In the genomic region with DNA sequence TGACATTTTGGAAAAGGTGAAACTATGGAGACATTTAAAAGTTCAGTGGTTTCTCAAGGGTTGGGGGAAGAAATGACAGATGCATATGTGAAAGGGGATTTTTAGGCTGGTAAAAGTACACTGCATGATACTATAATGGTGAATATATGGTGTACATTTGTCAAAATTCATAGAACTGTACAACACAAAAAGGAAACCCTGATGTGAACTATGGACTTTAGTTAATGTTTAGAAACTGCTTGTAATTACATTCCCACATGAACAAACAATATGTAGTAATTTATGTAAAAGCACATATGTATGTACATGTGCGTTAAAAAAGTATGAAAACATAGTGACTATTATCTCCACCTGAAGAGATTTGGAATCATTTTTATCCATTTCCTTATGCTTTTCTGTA, we compare ENCODE assay signal across 17 cellular contexts.
"Had no signal": no experiment of that assay in that cellular context is flagged by ENCODE, and none has a peak within 500 bp of the region (broad histone marks: within the 10 kb centered on the region; RNA-seq: fewer than 3 reads in every experiment).

No MANE protein-coding gene starts in this region.

- H3K36me3 ChIP-seq: heart left ventricle, left ventricle myocardium inferior, neutrophil, suprapubic skin, thyroid gland had no signal

- ATAC-seq: effector memory CD8-positive, alpha-beta T cell; heart left ventricle; naive thymus-derived CD4-positive, alpha-beta T cell; sciatic nerve; stimulated activated effector memory CD8-positive, alpha-beta T cell treated with anti-CD3 and anti-CD28 coated beads, Interleukin-12 subunit alpha, Interleukin-12 subunit beta, amount 100 ng/mL, for 72 hours; stimulated activated naive CD8-positive, alpha-beta T cell treated with anti-CD3 and anti-CD28 coated beads, Interleukin-15, Interleukin-2, amounts not matched to agents 100 U/mL and 50 U/mL, for 24 hours had no signal

- H3K4me1 Mint-ChIP-seq: naive thymus-derived CD4-positive, alpha-beta T cell; stimulated activated effector memory CD8-positive, alpha-beta T cell treated with anti-CD3 and anti-CD28 coated beads, Interleukin-12 subunit alpha, Interleukin-12 subunit beta, amount 100 ng/mL, for 72 hours had no signal

- H3K27ac Mint-ChIP-seq: effector memory CD8-positive, alpha-beta T cell; naive thymus-derived CD4-positive, alpha-beta T cell; stimulated activated effector memory CD8-positive, alpha-beta T cell treated with anti-CD3 and anti-CD28 coated beads, Interleukin-12 subunit alpha, Interleukin-12 subunit beta, amount 100 ng/mL, for 72 hours; type B pancreatic cell had no signal

- H3K4me1 ChIP-seq: suprapubic skin, thyroid gland had no signal

- H3K4me3 Mint-ChIP-seq: effector memory CD8-positive, alpha-beta T cell; naive thymus-derived CD4-positive, alpha-beta T cell; stimulated activated effector memory CD8-positive, alpha-beta T cell treated with anti-CD3 and anti-CD28 coated beads, Interleukin-12 subunit alpha, Interleukin-12 subunit beta, amount 100 ng/mL, for 72 hours; type B pancreatic cell had no signal

- H3K27me3 Mint-ChIP-seq: effector memory CD8-positive, alpha-beta T cell; naive thymus-derived CD4-positive, alpha-beta T cell; type B pancreatic cell had no signal

- H3K9me3 ChIP-seq: heart left ventricle, left ventricle myocardium inferior, neutrophil, suprapubic skin, thyroid gland had no signal

- DNase-seq: effector memory CD8-positive, alpha-beta T cell; erythroblast; heart left ventricle; hypothalamus; left ventricle myocardium inferior; mesendoderm; naive thymus-derived CD4-positive, alpha-beta T cell; stimulated activated CD4-positive, alpha-beta T cell treated with anti-CD3 and anti-CD28 coated beads, Interleukin-2, amount 100 ng/mL, for 48 hours; stimulated activated naive CD8-positive, alpha-beta T cell treated with anti-CD3 and anti-CD28 coated beads, Interleukin-15, Interleukin-2, amounts not matched to agents 100 U/mL and 50 U/mL, for 24 hours; thyroid gland had no signal

- H3K9me3 Mint-ChIP-seq: effector memory CD8-positive, alpha-beta T cell; naive thymus-derived CD4-positive, alpha-beta T cell; stimulated activated effector memory CD8-positive, alpha-beta T cell treated with anti-CD3 and anti-CD28 coated beads, Interleukin-12 subunit alpha, Interleukin-12 subunit beta, amount 100 ng/mL, for 72 hours; type B pancreatic cell had no signal

- H3K36me3 Mint-ChIP-seq: naive thymus-derived CD4-positive, alpha-beta T cell; stimulated activated effector memory CD8-positive, alpha-beta T cell treated with anti-CD3 and anti-CD28 coated beads, Interleukin-12 subunit alpha, Interleukin-12 subunit beta, amount 100 ng/mL, for 72 hours; type B pancreatic cell had no signal

- H3K4me3 ChIP-seq: coronary artery, heart left ventricle, left ventricle myocardium inferior, lung, suprapubic skin, thyroid gland had no signal

- H3K27me3 ChIP-seq: heart left ventricle, neutrophil, suprapubic skin, thyroid gland had no signal

- H3K27ac ChIP-seq: coronary artery, heart left ventricle, left ventricle myocardium inferior, neutrophil, suprapubic skin, thyroid gland had no signal
